In genomic region chr17:8606415-8606814, GRCh38 we compare ENCODE assay signal across 13 cellular contexts. TPM values are rescaled to one million over a fixed set of nuclear protein-coding genes. Genes with fewer than 3 reads are reported as not detected.
DNase-seq lines count a peak whose midpoint lies in the region; ATAC-seq, FAIRE-seq and TF ChIP-seq lines count a peak whose summit lies in the region.
"Had no signal": no experiment of that assay in that cellular context is flagged by ENCODE, and none has a peak within 500 bp of the region (broad histone marks: within the 10 kb centered on the region; RNA-seq: fewer than 3 reads in every experiment).

No MANE protein-coding gene starts in this region.

- peak overlapping the region; percentile 48 for H3K4me2 ChIP-seq in hepatocyte

- peaks cover 22% of the 10 kb centered on the region for H3K4me1 ChIP-seq in adipocyte (ENCODE audit: control insufficient read depth, insufficient read depth, low read length)
- H3K4me1 ChIP-seq in hepatocyte (ENCODE audit: insufficient read depth): peaks cover 31% of the 10 kb centered on the region
- H3K4me1 ChIP-seq in skeletal muscle tissue (ENCODE audit: control insufficient read depth in 3 of 3, insufficient read depth in 3 of 3, low read length in 3 of 3): peaks cover 4 to 14% (median 13%) of the 10 kb centered on the region in 3 donors

- ATAC-seq in HG03039 (IDR thresholded peaks at IDR 0.05; ENCODE audit: unreplicated experiment) (no peak), HG03108 (IDR thresholded peaks at IDR 0.05; ENCODE audit: unreplicated experiment) (no peak)

- H3K36me3 ChIP-seq in adipocyte (ENCODE audit: control insufficient read depth, insufficient read depth, low read length, severe bottlenecking): no peaks in the 10 kb centered on the region
- no peaks in the 10 kb centered on the region for H3K36me3 ChIP-seq in hepatocyte (replicated peaks; ENCODE audit: insufficient read depth, low read depth)
- no peaks in the 10 kb centered on the region for H3K36me3 ChIP-seq in skeletal muscle tissue (ENCODE audit: control insufficient read depth in 3 of 3, insufficient read depth in 3 of 3, low read length in 3 of 3)
- H3K36me3 ChIP-seq: tibial nerve had no signal

- H3K9ac ChIP-seq in adipocyte (ENCODE audit: low read length) (no peak overlapping the region), skeletal muscle tissue (ENCODE audit: low read depth in 1 of 3, low read length in 3 of 3) (no peak overlapping the region)

- TF ChIP-seq CTCF in LNCaP clone FGC (IDR thresholded peaks at IDR 0.05; ENCODE audit: control insufficient read depth, extremely low read depth, insufficient read depth): no peak
- no peak for TF ChIP-seq CTCF in hepatocyte (IDR thresholded peaks at IDR 0.05; ENCODE audit: poor library complexity)

- H3K27me3 ChIP-seq in adipocyte (replicated peaks; ENCODE audit: control insufficient read depth, insufficient read depth, low read length): no peaks in the 10 kb centered on the region
- H3K27me3 ChIP-seq in hepatocyte: no peaks in the 10 kb centered on the region
- no peaks in the 10 kb centered on the region for H3K27me3 ChIP-seq in skeletal muscle tissue (ENCODE audit: control insufficient read depth in 3 of 3, insufficient read depth in 3 of 3, low read length in 3 of 3)
- H3K27me3 ChIP-seq: tibial nerve had no signal

- 51% methylated on average over 3 of the region's 3 CpGs for WGBS in hepatocyte (ENCODE audit: low lambda C conversion rate, missing lambda C conversion rate)

- H3K9me3 ChIP-seq in adipocyte (ENCODE audit: control insufficient read depth, low read length): no peaks in the 10 kb centered on the region
- no peaks in the 10 kb centered on the region for H3K9me3 ChIP-seq in hepatocyte (ENCODE audit: low read depth)
- H3K9me3 ChIP-seq in skeletal muscle tissue (ENCODE audit: control insufficient read depth in 3 of 3, low read length in 3 of 3): no peaks in the 10 kb centered on the region
- H3K9me3 ChIP-seq: tibial nerve had no signal

- no peaks in the 10 kb centered on the region for H3K9me2 ChIP-seq in hepatocyte (replicated peaks; ENCODE audit: insufficient read depth)

- peaks cover 93% of the 10 kb centered on the region for H3K79me2 ChIP-seq in hepatocyte

- H3K4me3 ChIP-seq in LNCaP clone FGC (ENCODE audit: low read depth, low read length) (0 out of 2 replicates have a peak overlapping the region, but pooled peaks have one; percentile 3), adipocyte (ENCODE audit: low read length) (peak overlapping the region; percentile 15), hepatocyte (no peak overlapping the region), skeletal muscle tissue (ENCODE audit: low read length in 3 of 3) (no peak overlapping the region)
- H3K4me3 ChIP-seq: tibial nerve had no signal

- no peak for FAIRE-seq in RCC 7860 (lab: Jason Lieb, UNC)

- no peak overlapping the region for H2AFZ ChIP-seq in hepatocyte

- no peak for DNase-seq in LNCaP clone FGC (ENCODE audit: low read depth)
- DNase-seq in adipocyte (ENCODE audit: low read depth): peak; percentile 16
- peak; percentile 16 for DNase-seq in hepatocyte (ENCODE audit: low spot score)
- DNase-seq in cerebellar nuclear complex (lab: John Stamatoyannopoulos, UW): no peak
- no peak for DNase-seq in RCC 7860 (ENCODE audit: low spot score)
- DNase-seq: activated CD4-positive, CD25-positive, alpha-beta regulatory T cell; activated T-cell treated with anti-CD3 and anti-CD28 coated beads, Interleukin-2, amount 50 U/mL, for 24 hours; DMS153; NCI-H526 had no signal

- peaks cover 24% of the 10 kb centered on the region for H4K20me1 ChIP-seq in hepatocyte (ENCODE audit: insufficient read depth, poor library complexity, severe bottlenecking)

- peak overlapping the region; percentile 15 for H3K27ac ChIP-seq in hepatocyte
- peak overlapping the region; percentile 29 for H3K27ac ChIP-seq in skeletal muscle tissue (ENCODE audit: low read depth, low read length)
- H3K27ac ChIP-seq: tibial nerve had no signal

RNA-seq across cellular contexts. Expression of gene MYH10, which starts 24.1 kb away (rescaled TPM):
- total RNA-seq in hepatocyte: 72.0 and 75.6 TPM in 2 replicates
- polyA plus RNA-seq in hepatocyte: 87.8 and 104 TPM in 2 replicates
- 72.0 TPM for total RNA-seq in skeletal muscle tissue

Comparison
In these comparisons a context has a peak if more than half of its experiments do, and no peak if none do; other contexts are left out.
1. DNase-seq: peak in adipocyte (single experiment) and hepatocyte (single experiment); none in LNCaP clone FGC (single experiment), cerebellar nuclear complex (0 of 2) and RCC 7860 (single experiment).
2. H3K4me3 ChIP-seq: peak in LNCaP clone FGC (single experiment) and adipocyte (single experiment); none in hepatocyte (single experiment) and skeletal muscle tissue (0 of 3).